18 cellular contexts compared by ENCODE assay signal in genomic region chr1:208924958-208925357, GRCh38.
A peak's percentile ranks its signal among the peaks of the same experiment; 100 is the strongest.
DNase-seq lines count a peak whose midpoint lies in the region; ATAC-seq and TF ChIP-seq lines count a peak whose summit lies in the region.
"Had no signal": no experiment of that assay in that cellular context is flagged by ENCODE, and none has a peak within 500 bp of the region (broad histone marks: within the 10 kb centered on the region; RNA-seq: fewer than 3 reads in every experiment).

No MANE protein-coding gene starts in this region.

- H3K4me3 Mint-ChIP-seq in brain: no peak overlapping the region
- H3K4me3 Mint-ChIP-seq: B cell; CD4-positive, CD25-positive, alpha-beta regulatory T cell; CD8-positive, alpha-beta T cell; GM23338; H9 had no signal

- in situ Hi-C loops in brain microvascular endothelial cell (cut with HindIII; ENCODE audit: low pct_ligation_motif_present, low sequenced_read_pairs) (no loop called here), GM13977 (cut with MboI; ENCODE audit: low pct_unique_long_range_greater_than_20kb, low sequenced_read_pairs, unreplicated experiment) (no loop called here)

- DNase-seq in left cardiac atrium (peak; percentile 18), heart right ventricle (no peak), left kidney (ENCODE audit: low read depth, low spot score) (peak; percentile 66), brain microvascular endothelial cell (no peak), GM13977 (ENCODE audit: low spot score) (no peak), NCI-H1105 (lab: John Stamatoyannopoulos, UW) (no peak)
- DNase-seq: Caco-2; CD4-positive, CD25-positive, alpha-beta regulatory T cell; CD8-positive, alpha-beta T cell; DMS153; DND-41; H9 had no signal

- H3K4me1 Mint-ChIP-seq in brain: peaks cover 20% of the 10 kb centered on the region
- H3K4me1 Mint-ChIP-seq: B cell; CD4-positive, CD25-positive, alpha-beta regulatory T cell had no signal

- no peaks in the 10 kb centered on the region for H3K36me3 ChIP-seq in heart right ventricle
- no peaks in the 10 kb centered on the region for H3K36me3 ChIP-seq in brain microvascular endothelial cell (replicated peaks)
- H3K36me3 ChIP-seq: BLaER1 had no signal

- 39 to 47% methylated on average over 5 of the region's 5 CpGs for WGBS in heart right ventricle, 2 donors

- peak overlapping the region; percentile 14 to 78 (median 25) for H3K27ac Mint-ChIP-seq in brain
- H3K27ac Mint-ChIP-seq: B cell; CD4-positive, CD25-positive, alpha-beta regulatory T cell; CD8-positive, alpha-beta T cell; GM23338; H9 had no signal

- peaks cover 0 to 3% (median 0%) of the 10 kb centered on the region in 11 donors for H3K9me3 ChIP-seq in heart right ventricle
- H3K9me3 ChIP-seq: BLaER1, Caco-2 had no signal

- H3K27ac ChIP-seq in heart right ventricle: no peak overlapping the region
- no peak overlapping the region for H3K27ac ChIP-seq in brain microvascular endothelial cell
- H3K27ac ChIP-seq: BLaER1, C4-2B had no signal

- peaks cover 3% of the 10 kb centered on the region for H3K36me3 Mint-ChIP-seq in brain
- H3K36me3 Mint-ChIP-seq: CD4-positive, CD25-positive, alpha-beta regulatory T cell; CD8-positive, alpha-beta T cell had no signal

- peaks cover 0 to 8% (median 0%) of the 10 kb centered on the region in 9 donors for H3K4me1 ChIP-seq in heart right ventricle
- H3K4me1 ChIP-seq: Caco-2 had no signal

- ATAC-seq in left cardiac atrium: peak in 1 of 2 donors; percentile 67
- no peak for ATAC-seq in heart right ventricle
- ATAC-seq: CD8-positive, alpha-beta T cell; GM23338; HCT116 had no signal

- TF ChIP-seq CTCF in heart right ventricle (IDR thresholded peaks at IDR 0.05) (no peak), brain (conservative IDR thresholded peaks at IDR 0.05) (no peak), brain microvascular endothelial cell (IDR thresholded peaks at IDR 0.05; ENCODE audit: low read depth, low read length, missing control alignments) (no peak), GM13977 (IDR thresholded peaks at IDR 0.05; ENCODE audit: extremely low read depth, insufficient read depth, missing control alignments) (no peak)

- H3K27me3 Mint-ChIP-seq in brain: no peaks in the 10 kb centered on the region
- H3K27me3 Mint-ChIP-seq: B cell; CD4-positive, CD25-positive, alpha-beta regulatory T cell had no signal

- peaks cover 0 to 9% (median 0%) of the 10 kb centered on the region in 5 experiments for H3K9me3 Mint-ChIP-seq in brain
- H3K9me3 Mint-ChIP-seq: CD8-positive, alpha-beta T cell; GM23338; H9 had no signal

- H3K4me3 ChIP-seq in heart right ventricle (no peak overlapping the region), brain microvascular endothelial cell (ENCODE audit: low read depth, low read length) (no peak overlapping the region)
- H3K4me3 ChIP-seq: BLaER1, GM23338 had no signal

- intact Hi-C loops in left cardiac atrium (cut with DNase I): no loop called here
- intact Hi-C loops in heart right ventricle (cut with DNase I): no loop called here

- H3K27me3 ChIP-seq in heart right ventricle (no peaks in the 10 kb centered on the region), brain microvascular endothelial cell (replicated peaks) (no peaks in the 10 kb centered on the region)
- H3K27me3 ChIP-seq: BLaER1 had no signal

Comparison
In these comparisons a context has a peak if more than half of its experiments do, and no peak if none do; other contexts are left out.
1. DNase-seq: peak in left cardiac atrium (single experiment) and left kidney (single experiment); none in heart right ventricle (0 of 2), brain microvascular endothelial cell (single experiment), GM13977 (single experiment) and NCI-H1105 (single experiment).